Comparison of ENCODE assay signal across 18 cellular contexts in genomic region chr3:13796683-13797460, GRCh38.
"Had no signal": no experiment of that assay in that cellular context is flagged by ENCODE, and none has a peak within 500 bp of the region (broad histone marks: within the 10 kb centered on the region; RNA-seq: fewer than 3 reads in every experiment).

No MANE protein-coding gene starts in this region.

- H3K4me1 ChIP-seq: esophagus muscularis mucosa, gastrocnemius medialis, heart right ventricle, transverse colon had no signal

- H3K9me3 ChIP-seq: gastrocnemius medialis, heart right ventricle, thoracic aorta, transverse colon had no signal

- H3K9me3 Mint-ChIP-seq: nephron progenitor cell; stimulated activated naive B cell treated with anti-CD40 and anti-IgM and Interleukin-4, amounts not matched to agents 10 μg/mL and 1 μg/mL and 100 μg/mL, for 72 hours; stimulated activated naive CD8-positive, alpha-beta T cell treated with anti-CD3 and anti-CD28 coated beads, Interleukin-15, amount 100 ng/mL, for 72 hours had no signal

- H3K4me3 Mint-ChIP-seq: naive thymus-derived CD4-positive, alpha-beta T cell; nephron progenitor cell; stimulated activated naive B cell treated with anti-CD40 and anti-IgM and Interleukin-4, amounts not matched to agents 10 μg/mL and 1 μg/mL and 100 μg/mL, for 72 hours; stimulated activated naive CD8-positive, alpha-beta T cell treated with anti-CD3 and anti-CD28 coated beads, Interleukin-15, amount 100 ng/mL, for 72 hours had no signal

- H3K4me1 Mint-ChIP-seq: stimulated activated naive B cell treated with anti-CD40 and anti-IgM and Interleukin-4, amounts not matched to agents 10 μg/mL and 1 μg/mL and 100 μg/mL, for 72 hours had no signal

- H3K4me3 ChIP-seq: coronary artery, esophagus muscularis mucosa, gastrocnemius medialis, heart right ventricle, thoracic aorta, transverse colon had no signal

- ATAC-seq: gastrocnemius medialis; heart right ventricle; left lobe of liver; naive thymus-derived CD4-positive, alpha-beta T cell; sciatic nerve; stimulated activated naive B cell treated with anti-CD40 and anti-IgM and Interleukin-4, amounts not matched to agents 10 μg/mL and 1 μg/mL and 100 μg/mL, for 72 hours; stimulated activated naive CD8-positive, alpha-beta T cell treated with anti-CD3 and anti-CD28 coated beads, Interleukin-15, amount 100 ng/mL, for 72 hours had no signal

- H3K27ac ChIP-seq: coronary artery, esophagus muscularis mucosa, gastrocnemius medialis, heart right ventricle, thoracic aorta, transverse colon had no signal

- DNase-seq: effector CD8-positive, alpha-beta T cell; gastrocnemius medialis; heart right ventricle; hypothalamus; mammary epithelial cell; naive thymus-derived CD4-positive, alpha-beta T cell; nephron progenitor cell; occipital lobe; stimulated activated CD4-positive, alpha-beta T cell treated with anti-CD3 and anti-CD28 coated beads, Interleukin-2, amount 100 ng/mL, for 24 hours; stimulated activated CD4-positive, alpha-beta T cell treated with anti-CD3 and anti-CD28 coated beads, Interleukin-4, amount 100 ng/mL, for 4 hours; stimulated activated naive B cell treated with anti-CD40 and anti-IgM and Interleukin-4, amounts not matched to agents 10 μg/mL and 1 μg/mL and 100 μg/mL, for 72 hours; stimulated activated naive CD8-positive, alpha-beta T cell treated with anti-CD3 and anti-CD28 coated beads, Interleukin-15, amount 100 ng/mL, for 72 hours; transverse colon had no signal

- H3K36me3 Mint-ChIP-seq: naive thymus-derived CD4-positive, alpha-beta T cell; stimulated activated naive B cell treated with anti-CD40 and anti-IgM and Interleukin-4, amounts not matched to agents 10 μg/mL and 1 μg/mL and 100 μg/mL, for 72 hours had no signal

- H3K36me3 ChIP-seq: esophagus muscularis mucosa, gastrocnemius medialis, heart right ventricle, thoracic aorta, transverse colon had no signal

- H3K27ac Mint-ChIP-seq: nephron progenitor cell; stimulated activated naive B cell treated with anti-CD40 and anti-IgM and Interleukin-4, amounts not matched to agents 10 μg/mL and 1 μg/mL and 100 μg/mL, for 72 hours had no signal
